Comparison of ENCODE assay signal across 19 cellular contexts in the genomic region with DNA sequence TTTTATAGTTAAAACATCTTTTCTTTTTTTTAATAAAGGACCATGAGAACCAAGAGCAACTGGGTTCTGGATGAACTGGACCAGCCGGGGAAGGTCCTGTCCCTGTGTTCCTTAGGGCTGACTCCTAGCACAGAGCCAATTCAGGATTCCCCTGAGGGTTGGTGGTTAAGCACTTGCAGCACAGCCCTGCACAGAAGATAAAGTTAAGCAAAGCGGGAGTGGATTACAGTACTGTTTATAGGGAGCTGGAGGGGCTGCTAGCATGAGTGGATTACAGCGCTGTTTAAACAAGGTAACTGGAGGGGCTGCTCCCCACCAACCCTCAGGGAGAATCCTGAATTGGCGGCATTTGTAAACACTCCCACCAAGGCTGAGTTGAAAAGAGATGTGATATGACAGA.
DNase-seq lines count a peak whose midpoint lies in the region; ATAC-seq and TF ChIP-seq lines count a peak whose summit lies in the region.
"Had no signal": no experiment of that assay in that cellular context is flagged by ENCODE, and none has a peak within 500 bp of the region (broad histone marks: within the 10 kb centered on the region; RNA-seq: fewer than 3 reads in every experiment).

No MANE protein-coding gene starts in this region.

- H2AFZ ChIP-seq in GM23338 = no peak overlapping the region

- H3K36me3 Mint-ChIP-seq in GM23338 (ENCODE audit: low read depth) = no peaks in the 10 kb centered on the region
- H3K36me3 Mint-ChIP-seq: activated CD4-positive, alpha-beta memory T cell treated with anti-CD3 and anti-CD28 coated beads for 36 hours; activated naive CD8-positive, alpha-beta T cell treated with anti-CD3 and anti-CD28 coated beads, Interleukin-2, amount 10 ng/mL, durations not matched to agents 7 days and 5 days had no signal

- no peaks in the 10 kb centered on the region for H4K20me1 ChIP-seq in GM23338 (replicated peaks; ENCODE audit: insufficient read depth)

- H3K36me3 ChIP-seq in BE2C (no peaks in the 10 kb centered on the region), GM23338 (ENCODE audit: insufficient read depth) (no peaks in the 10 kb centered on the region)
- H3K36me3 ChIP-seq: pancreas, Peyer's patch had no signal

- H3K4me1 ChIP-seq in BE2C (peaks cover 8% of the 10 kb centered on the region; the same call in 1 of the 2 replicates), GM23338 (ENCODE audit: insufficient read depth) (peaks cover 16% of the 10 kb centered on the region; the same call in 1 of the 2 replicates)
- H3K4me1 ChIP-seq: pancreas, Peyer's patch had no signal

- H3K9me3 Mint-ChIP-seq in GM23338 = no peaks in the 10 kb centered on the region
- H3K9me3 Mint-ChIP-seq: activated CD4-positive, alpha-beta memory T cell treated with anti-CD3 and anti-CD28 coated beads for 36 hours; activated naive CD8-positive, alpha-beta T cell treated with anti-CD3 and anti-CD28 coated beads, Interleukin-2, amount 10 ng/mL, durations not matched to agents 7 days and 5 days had no signal

- H3K9me3 ChIP-seq in BE2C = no peaks in the 10 kb centered on the region
- H3K9me3 ChIP-seq: pancreas, Peyer's patch had no signal

- H3K79me2 ChIP-seq in GM23338 (replicated peaks; ENCODE audit: insufficient read depth) = no peaks in the 10 kb centered on the region

- TF ChIP-seq CTCF in BE2C (IDR thresholded peaks at IDR 0.05; ENCODE audit: low read depth, low read length) = no peak
- TF ChIP-seq CTCF in GM23338 (conservative IDR thresholded peaks at IDR 0.05; ENCODE audit: low read depth in 2 of 2) = no peak
- TF ChIP-seq CTCF in fibroblast of the aortic adventitia (IDR thresholded peaks at IDR 0.05; ENCODE audit: insufficient read depth, low read length) = no peak

- no peak for ATAC-seq in GM23338
- ATAC-seq: activated T-cell treated with anti-CD3 and anti-CD28 coated beads, Interleukin-2, amount 50 U/mL, for 72 hours; left colon; pancreas had no signal

- H3K4me3 ChIP-seq in BE2C (ENCODE audit: low read depth, low read length) (no peak overlapping the region), GM23338 (no peak overlapping the region), fibroblast of the aortic adventitia (ENCODE audit: low read depth, low read length) (no peak overlapping the region)
- H3K4me3 ChIP-seq: pancreas, Peyer's patch had no signal

- peak overlapping the region; percentile 16; the same call in 1 of the 2 replicates for H3K27ac Mint-ChIP-seq in GM23338
- H3K27ac Mint-ChIP-seq: activated CD4-positive, alpha-beta memory T cell treated with anti-CD3 and anti-CD28 coated beads for 36 hours; activated naive CD8-positive, alpha-beta T cell treated with anti-CD3 and anti-CD28 coated beads, Interleukin-2, amount 10 ng/mL, durations not matched to agents 7 days and 5 days; activated T-cell treated with anti-CD3 and anti-CD28 coated beads, Interleukin-2, amount 50 U/mL, for 72 hours had no signal

- H3F3A ChIP-seq in GM23338 (replicated peaks; ENCODE audit: low read depth) = no peaks in the 10 kb centered on the region; the same call in 1 of the 2 replicates

- no peaks in the 10 kb centered on the region for H3K9me2 ChIP-seq in GM23338 (ENCODE audit: insufficient read depth)

- DNase-seq in BE2C (peak; percentile 59), GM23338 (ENCODE audit: low spot score) (no peak), NCI-H526 (lab: John Stamatoyannopoulos, UW) (peak; percentile 43 to 66), fibroblast of the aortic adventitia (ENCODE audit: low read depth) (peak; percentile 45), glomerular visceral epithelial cell (ENCODE audit: extremely low spot score) (no peak), NCI-H1048 (lab: John Stamatoyannopoulos, UW) (no peak), mucosa of gallbladder (ENCODE audit: low spot score) (no peak), NAMALWA (ENCODE audit: low spot score) (no peak)
- DNase-seq: activated CD4-positive, alpha-beta memory T cell treated with anti-CD3 and anti-CD28 coated beads for 36 hours; activated naive CD8-positive, alpha-beta T cell treated with anti-CD3 and anti-CD28 coated beads, Interleukin-2, amount 10 ng/mL, durations not matched to agents 7 days and 5 days; activated T-cell treated with anti-CD3 and anti-CD28 coated beads, Interleukin-2, amount 50 U/mL, for 72 hours; foreskin fibroblast; HCEC 1CT; left colon; NCI-H510A; pancreas; Peyer's patch; stimulated activated CD4-positive, alpha-beta T cell treated with anti-CD3 and anti-CD28 coated beads, Interleukin-2, amount 100 ng/mL, for 48 hours; SW 1271 had no signal

- no peak overlapping the region for H3K4me2 ChIP-seq in GM23338

- H3K27ac ChIP-seq in GM23338 (ENCODE audit: low read depth) = no peak overlapping the region
- H3K27ac ChIP-seq: pancreas, Peyer's patch had no signal

- H3K27me3 Mint-ChIP-seq in GM23338 (ENCODE audit: insufficient read depth, low read depth, poor library complexity) = peaks cover 6% of the 10 kb centered on the region
- H3K27me3 Mint-ChIP-seq: activated naive CD8-positive, alpha-beta T cell treated with anti-CD3 and anti-CD28 coated beads, Interleukin-2, amount 10 ng/mL, durations not matched to agents 7 days and 5 days had no signal

- no peak overlapping the region for H3K4me3 Mint-ChIP-seq in GM23338
- H3K4me3 Mint-ChIP-seq: activated CD4-positive, alpha-beta memory T cell treated with anti-CD3 and anti-CD28 coated beads for 36 hours; activated naive CD8-positive, alpha-beta T cell treated with anti-CD3 and anti-CD28 coated beads, Interleukin-2, amount 10 ng/mL, durations not matched to agents 7 days and 5 days; activated T-cell treated with anti-CD3 and anti-CD28 coated beads, Interleukin-2, amount 50 U/mL, for 72 hours had no signal

- peaks cover 23% of the 10 kb centered on the region for H3K4me1 Mint-ChIP-seq in GM23338
- H3K4me1 Mint-ChIP-seq: activated naive CD8-positive, alpha-beta T cell treated with anti-CD3 and anti-CD28 coated beads, Interleukin-2, amount 10 ng/mL, durations not matched to agents 7 days and 5 days had no signal

- H3K27me3 ChIP-seq in BE2C (no peaks in the 10 kb centered on the region), GM23338 (ENCODE audit: insufficient read depth) (no peaks in the 10 kb centered on the region)
- H3K27me3 ChIP-seq: pancreas, Peyer's patch had no signal

TF ChIP-seq in GM23338, 12 proteins besides CTCF, POLR2A, EP300 and RAD21 (continues in another document):
- TF ChIP-seq STAT1 (IDR thresholded peaks at IDR 0.05; ENCODE audit: unreplicated experiment) (no peak), ZNF331 (CRISPR knock-in tag; IDR thresholded peaks at IDR 0.05; ENCODE audit: low read depth) (no peak), CREB1 (CRISPR knock-in tag; IDR thresholded peaks at IDR 0.05; ENCODE audit: low read depth) (no peak), POLR2AphosphoS5 (IDR thresholded peaks at IDR 0.05; ENCODE audit: low read depth) (no peak), ZNF114 (CRISPR knock-in tag; IDR thresholded peaks at IDR 0.05) (no peak), EZH2phosphoT487 (IDR thresholded peaks at IDR 0.05; ENCODE audit: unreplicated experiment) (no peak), EZH2 (IDR thresholded peaks at IDR 0.05; ENCODE audit: low read depth, unreplicated experiment) (no peak)
- TF ChIP-seq, protein P1, sequence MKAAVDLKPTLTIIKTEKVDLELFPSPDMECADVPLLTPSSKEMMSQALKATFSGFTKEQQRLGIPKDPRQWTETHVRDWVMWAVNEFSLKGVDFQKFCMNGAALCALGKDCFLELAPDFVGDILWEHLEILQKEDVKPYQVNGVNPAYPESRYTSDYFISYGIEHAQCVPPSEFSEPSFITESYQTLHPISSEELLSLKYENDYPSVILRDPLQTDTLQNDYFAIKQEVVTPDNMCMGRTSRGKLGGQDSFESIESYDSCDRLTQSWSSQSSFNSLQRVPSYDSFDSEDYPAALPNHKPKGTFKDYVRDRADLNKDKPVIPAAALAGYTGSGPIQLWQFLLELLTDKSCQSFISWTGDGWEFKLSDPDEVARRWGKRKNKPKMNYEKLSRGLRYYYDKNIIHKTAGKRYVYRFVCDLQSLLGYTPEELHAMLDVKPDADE (IDR thresholded peaks at IDR 0.05) = no peak

Comparison
In these comparisons a context has a peak if more than half of its experiments do, and no peak if none do; other contexts are left out.
1. DNase-seq: peak in BE2C (single experiment), NCI-H526 (2 of 2) and fibroblast of the aortic adventitia (single experiment); none in GM23338 (single experiment), glomerular visceral epithelial cell (single experiment), NCI-H1048 (single experiment), mucosa of gallbladder (single experiment) and NAMALWA (single experiment).